Comparison of ENCODE assay signal across 20 cellular contexts in genomic region chr6:49515485-49516146, GRCh38. TPM values are rescaled to one million over a fixed set of nuclear protein-coding genes. Genes with fewer than 3 reads are reported as not detected.
DNase-seq lines count a peak whose midpoint lies in the region; ATAC-seq, FAIRE-seq and TF ChIP-seq lines count a peak whose summit lies in the region.
"Had no signal": no experiment of that assay in that cellular context is flagged by ENCODE, and none has a peak within 500 bp of the region (broad histone marks: within the 10 kb centered on the region; RNA-seq: fewer than 3 reads in every experiment).

No MANE protein-coding gene starts in this region.

- peak overlapping the region; percentile 21 for H3K27ac ChIP-seq in RWPE2 (ENCODE audit: poor library complexity, severe bottlenecking)
- no peak overlapping the region for H3K27ac ChIP-seq in dorsolateral prefrontal cortex

- peak; percentile 11 for DNase-seq in Daoy (ENCODE audit: low read depth)
- DNase-seq in M059J (ENCODE audit: low read depth): peak; percentile 70
- DNase-seq in RWPE2 (ENCODE audit: low spot score): no peak
- no peak for DNase-seq in urothelium cell line (ENCODE audit: low spot score)
- DNase-seq in stimulated activated CD4-positive, alpha-beta T cell treated with anti-CD3 and anti-CD28 coated beads, Interleukin-4, amount 100 ng/mL, for 1 hour: no peak
- DNase-seq in dorsolateral prefrontal cortex: no peak
- DNase-seq: C1 segment of cervical spinal cord; Calu3; CD4-positive, alpha-beta T cell; DMS 273 treated with DMSO at 0.1 percent for 48 hours; DMS79; GOT3; HFFc6; KBM-7 had no signal

- no peaks in the 10 kb centered on the region for H3K9me3 ChIP-seq in RWPE2 (ENCODE audit: severe bottlenecking)
- H3K9me3 ChIP-seq: HAP-1 had no signal

- no peaks in the 10 kb centered on the region for H3K27me3 ChIP-seq in RWPE2 (ENCODE audit: insufficient read depth, poor library complexity, severe bottlenecking)
- peaks cover 0 to 4% (median 0%) of the 10 kb centered on the region in 45 donors for H3K27me3 ChIP-seq in dorsolateral prefrontal cortex

- no peak for ATAC-seq in RWPE2 (ENCODE audit: low read depth)
- ATAC-seq in GM21390 (IDR thresholded peaks at IDR 0.05; ENCODE audit: unreplicated experiment): no peak

- intact Hi-C loops in dorsolateral prefrontal cortex (cut with DNase I): no loop called here

- FAIRE-seq in urothelium cell line (lab: Jason Lieb, UNC): peak; percentile 13
- FAIRE-seq: A204.1, G401.6, GM12891 had no signal

- TF ChIP-seq CTCF in RWPE2 (IDR thresholded peaks at IDR 0.05; ENCODE audit: poor library complexity, severe bottlenecking): no peak
- TF ChIP-seq CTCF in dorsolateral prefrontal cortex (IDR thresholded peaks at IDR 0.05 in 54 of 56, conservative IDR thresholded peaks at IDR 0.05 in 2 of 56; ENCODE audit: low read depth in 1 of 56, partially characterized antibody in 56 of 56): no peak

- peaks cover 2% of the 10 kb centered on the region for H3K4me1 ChIP-seq in RWPE2 (ENCODE audit: insufficient read depth, poor library complexity, severe bottlenecking)
- H3K4me1 ChIP-seq: HAP-1 had no signal

- no peak overlapping the region for H3K4me3 ChIP-seq in RWPE2 (ENCODE audit: severe bottlenecking)
- H3K4me3 ChIP-seq in dorsolateral prefrontal cortex: no peak overlapping the region
- H3K4me3 ChIP-seq: HAP-1 had no signal

- H3K36me3 ChIP-seq in RWPE2 (ENCODE audit: low read depth): no peaks in the 10 kb centered on the region
- H3K36me3 ChIP-seq: HAP-1 had no signal

RNA-seq across cellular contexts. Expression of gene GLYATL3, which starts 15.9 kb away (rescaled TPM):
- total RNA-seq in Daoy (2014; rRNA removed; shearing (Covaris generic)): not detected in 2 replicates
- total RNA-seq in M059J (2014; rRNA removed; shearing (Covaris generic)): not detected in 2 replicates
- not detected for total RNA-seq in dorsolateral prefrontal cortex
- total RNA-seq: B cell; Calu3; CD4-positive, alpha-beta T cell; HFFc6 had no signal

RNA-seq across cellular contexts. Expression of gene C6orf141, which starts 34.9 kb away (rescaled TPM):
- 7.3 and 13.2 TPM in 2 replicates for total RNA-seq in Daoy (2014; rRNA removed; shearing (Covaris generic))
- 11.7 and 16.6 TPM in 2 replicates for total RNA-seq in M059J (2014; rRNA removed; shearing (Covaris generic))
- total RNA-seq in dorsolateral prefrontal cortex: 1 to 10 TPM in 32 of 120 experiments, under 1 TPM in 32, not detected in 56; 0.28 to 6.1 (median 1.0) TPM
- total RNA-seq: B cell; CD4-positive, alpha-beta T cell; HFFc6 had no signal

RNA-seq across cellular contexts. Expression of gene CENPQ, which starts 52.4 kb away (rescaled TPM):
- total RNA-seq in Daoy (2014; rRNA removed; shearing (Covaris generic)): 21.5 and 35.2 TPM in 2 replicates
- 32.4 and 34.8 TPM in 2 replicates for total RNA-seq in M059J (2014; rRNA removed; shearing (Covaris generic))
- 10 to 100 TPM in 2 of 120 experiments, 1 to 10 TPM in 118; 1.9 to 11.6 (median 5.6) TPM for total RNA-seq in dorsolateral prefrontal cortex

RNA-seq across cellular contexts. Expression of gene MMUT, which starts 52.6 kb away (rescaled TPM):
- total RNA-seq in Daoy (2014; rRNA removed; shearing (Covaris generic)): 12.1 and 12.2 TPM in 2 replicates
- 9.3 and 16.7 TPM in 2 replicates for total RNA-seq in M059J (2014; rRNA removed; shearing (Covaris generic))
- 10 to 100 TPM; 22.5 to 39.5 (median 30.3) TPM for total RNA-seq in dorsolateral prefrontal cortex

Comparison
In these comparisons a context has a peak if more than half of its experiments do, and no peak if none do; other contexts are left out.
1. DNase-seq: peak in Daoy (single experiment) and M059J (single experiment); none in RWPE2 (single experiment), urothelium cell line (single experiment), stimulated activated CD4-positive, alpha-beta T cell treated with anti-CD3 and anti-CD28 coated beads, Interleukin-4, amount 100 ng/mL, for 1 hour (single experiment) and dorsolateral prefrontal cortex (0 of 10).